ENCODE assay signal across 19 cellular contexts in the genomic region with DNA sequence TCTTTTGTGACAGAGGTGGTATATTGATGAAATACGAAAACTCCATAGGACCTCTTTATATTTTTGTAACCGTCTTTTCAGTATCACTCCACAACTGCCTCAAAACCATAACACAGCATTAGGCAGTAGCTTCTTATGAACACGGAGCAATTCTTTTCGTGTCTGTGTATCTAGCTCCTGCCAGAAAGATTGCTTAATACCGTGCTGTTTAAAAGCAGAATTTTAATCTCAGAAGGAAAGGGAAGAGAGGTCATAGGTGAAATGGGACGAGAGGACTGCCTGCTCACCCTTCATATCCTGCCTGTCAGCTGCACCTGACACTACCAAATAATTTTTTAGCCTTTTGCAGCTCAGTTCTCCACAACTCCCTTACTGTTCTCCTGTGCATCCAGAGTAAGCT.
DNase-seq lines count a peak whose midpoint lies in the region; ATAC-seq and TF ChIP-seq lines count a peak whose summit lies in the region.
"Had no signal": no experiment of that assay in that cellular context is flagged by ENCODE, and none has a peak within 500 bp of the region (broad histone marks: within the 10 kb centered on the region; RNA-seq: fewer than 3 reads in every experiment).

No MANE protein-coding gene starts in this region.

- H3K23ac ChIP-seq in mesenchymal stem cell (ENCODE audit: low read length in 2 of 2), result no peak overlapping the region

- H3K4me1 ChIP-seq in left lung (no peaks in the 10 kb centered on the region), mesenchymal stem cell (ENCODE audit: control insufficient read depth, insufficient read depth, low read depth, low read length) (no peaks in the 10 kb centered on the region), spleen (no peaks in the 10 kb centered on the region)
- H3K4me1 ChIP-seq: A549; BE2C; BLaER1 treated with 17β-estradiol and CSF1 and Interleukin-3, amounts not matched to agents 10 nM and 100 nM had no signal

- H4K91ac ChIP-seq in mesenchymal stem cell (ENCODE audit: low read length), result no peak overlapping the region

- no peaks in the 10 kb centered on the region for H3K79me1 ChIP-seq in mesenchymal stem cell (replicated peaks; ENCODE audit: low read length, poor library complexity, severe bottlenecking)

- intact Hi-C loops in left lung (cut with DNase I) (no loop called here), spleen (cut with DNase I; ENCODE audit: low total_unique reads) (no loop called here)

- H3K27me3 ChIP-seq in left lung (no peaks in the 10 kb centered on the region), mesenchymal stem cell (ENCODE audit: control insufficient read depth in 1 of 2, insufficient read depth in 1 of 2, low read length in 2 of 2) (no peaks in the 10 kb centered on the region), spleen (replicated peaks in 1 of 7) (no peaks in the 10 kb centered on the region)
- H3K27me3 ChIP-seq: BLaER1 treated with 17β-estradiol and CSF1 and Interleukin-3, amounts not matched to agents 10 nM and 100 nM had no signal

- H3K4me3 ChIP-seq in fibroblast of pulmonary artery (replicated peaks; ENCODE audit: low read depth, low read length) (no peak overlapping the region), left lung (no peak overlapping the region), mesenchymal stem cell (ENCODE audit: insufficient read depth in 1 of 2, low read depth in 1 of 2, low read length in 2 of 2) (no peak overlapping the region), spleen (no peak overlapping the region)
- H3K4me3 ChIP-seq: A549; BLaER1 treated with 17β-estradiol and CSF1 and Interleukin-3, amounts not matched to agents 10 nM and 100 nM had no signal

- no peak overlapping the region for H2AFZ ChIP-seq in mesenchymal stem cell (ENCODE audit: low read depth, low read length)

- DNase-seq in amniotic epithelial cell (ENCODE audit: low read depth) (peak; percentile 8), fibroblast of pulmonary artery (ENCODE audit: low read depth) (peak; percentile 4), left lung (no peak), mesenchymal stem cell (no peak), spleen (no peak)
- DNase-seq: 8988T; ACHN; AML-193; BE2C; CD4-positive, alpha-beta T cell; CD8-positive, alpha-beta memory T cell; DMS 273 treated with DMSO at 0.1 percent for 48 hours; DMS79 treated with DMSO at 0.1 percent for 48 hours; GF-D8; GOT3; HCEC 1CT had no signal

- no peak overlapping the region for H2BK120ac ChIP-seq in mesenchymal stem cell (ENCODE audit: low read depth, low read length)

- H3K9me3 ChIP-seq in left lung (no peaks in the 10 kb centered on the region), mesenchymal stem cell (ENCODE audit: control insufficient read depth, low read length) (no peaks in the 10 kb centered on the region), spleen (no peaks in the 10 kb centered on the region)
- H3K9me3 ChIP-seq: A549; BE2C; BLaER1 treated with 17β-estradiol and CSF1 and Interleukin-3, amounts not matched to agents 10 nM and 100 nM had no signal

- H3K36me3 ChIP-seq in left lung (no peaks in the 10 kb centered on the region), mesenchymal stem cell (ENCODE audit: control insufficient read depth in 1 of 2, insufficient read depth in 2 of 2, low read depth in 1 of 2, low read length in 2 of 2) (no peaks in the 10 kb centered on the region), spleen (no peaks in the 10 kb centered on the region)
- H3K36me3 ChIP-seq: BE2C; BLaER1 treated with 17β-estradiol and CSF1 and Interleukin-3, amounts not matched to agents 10 nM and 100 nM had no signal

- H3K14ac ChIP-seq in mesenchymal stem cell (ENCODE audit: low read length in 2 of 2), result no peak overlapping the region

- WGBS in mesenchymal stem cell, result 100% methylated on average over 3 of the region's 6 CpGs
- 60 to 79% (median 66%) methylated on average over 6 of the region's 6 CpGs for WGBS in spleen, 5 donors

- peak; percentile 22 for ATAC-seq in left lung
- ATAC-seq in HG02870 (IDR thresholded peaks at IDR 0.05; ENCODE audit: unreplicated experiment), result no peak
- ATAC-seq: A549 had no signal

- H3K4me2 ChIP-seq in mesenchymal stem cell (ENCODE audit: low read length, poor library complexity, severe bottlenecking), result no peak overlapping the region
- H3K4me2 ChIP-seq: A549; BLaER1 treated with 17β-estradiol and CSF1 and Interleukin-3, amounts not matched to agents 10 nM and 100 nM had no signal

- no peak for TF ChIP-seq POLR2A in spleen (IDR thresholded peaks at IDR 0.05)

- no peak overlapping the region for H2BK5ac ChIP-seq in mesenchymal stem cell (ENCODE audit: low read depth, low read length, poor library complexity, severe bottlenecking)

- no peak overlapping the region for H3K9ac ChIP-seq in mesenchymal stem cell (ENCODE audit: low read length)
- H3K9ac ChIP-seq: BLaER1 treated with 17β-estradiol and CSF1 and Interleukin-3, amounts not matched to agents 10 nM and 100 nM had no signal

- no peak overlapping the region for H2BK15ac ChIP-seq in mesenchymal stem cell (ENCODE audit: low read depth, poor library complexity, severe bottlenecking)

- no peak for TF ChIP-seq CTCF in fibroblast of pulmonary artery (IDR thresholded peaks at IDR 0.05; ENCODE audit: low read length, missing control alignments)
- no peak for TF ChIP-seq CTCF in left lung (IDR thresholded peaks at IDR 0.05)
- no peak for TF ChIP-seq CTCF in spleen (IDR thresholded peaks at IDR 0.05 in 8 of 11, conservative IDR thresholded peaks at IDR 0.05 in 3 of 11)

- H3K4ac ChIP-seq in mesenchymal stem cell (ENCODE audit: low read depth in 1 of 2, low read length in 2 of 2), result no peak overlapping the region

- no peak overlapping the region for H2BK12ac ChIP-seq in mesenchymal stem cell (ENCODE audit: low read length in 2 of 2)

- no peak overlapping the region for H3K18ac ChIP-seq in mesenchymal stem cell (ENCODE audit: low read depth in 1 of 2, low read length in 2 of 2)

- H3K27ac ChIP-seq in left lung, result no peak overlapping the region
- H3K27ac ChIP-seq in mesenchymal stem cell (ENCODE audit: low read length, poor library complexity, severe bottlenecking), result no peak overlapping the region
- H3K27ac ChIP-seq in spleen, result no peak overlapping the region
- H3K27ac ChIP-seq: A549; BLaER1 treated with 17β-estradiol and CSF1 and Interleukin-3, amounts not matched to agents 10 nM and 100 nM had no signal

- H4K8ac ChIP-seq in mesenchymal stem cell (ENCODE audit: low read length), result no peak overlapping the region

- no peak overlapping the region for H2AK5ac ChIP-seq in mesenchymal stem cell (ENCODE audit: low read length, severe bottlenecking)

Comparison
In these comparisons a context has a peak if more than half of its experiments do, and no peak if none do; other contexts are left out.
1. DNase-seq: peak in amniotic epithelial cell (single experiment) and fibroblast of pulmonary artery (single experiment); none in left lung (0 of 2), mesenchymal stem cell (single experiment) and spleen (single experiment).